ENCODE assay signal across 14 cellular contexts in the genomic region with DNA sequence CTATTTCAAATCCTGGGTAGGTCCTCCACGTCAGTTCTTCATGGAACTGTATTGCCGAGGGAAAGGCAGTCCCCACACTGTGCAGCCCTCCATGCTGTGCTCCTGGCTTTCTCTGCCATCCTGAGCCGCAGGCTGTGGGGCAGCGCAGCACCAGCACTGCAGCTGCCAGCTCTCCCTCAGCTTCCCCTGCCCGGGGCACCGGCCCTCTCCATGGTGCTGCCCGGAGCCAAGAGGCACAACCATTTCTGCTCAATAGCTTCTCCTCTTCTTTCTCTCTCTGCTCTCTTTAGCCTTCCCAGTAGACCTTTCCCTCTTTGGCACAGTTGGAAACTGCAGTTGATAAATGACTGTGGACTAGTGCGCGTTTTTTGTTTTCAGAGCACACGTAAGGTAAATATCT. TPM values are rescaled to one million over a fixed set of nuclear protein-coding genes. Genes with fewer than 3 reads are reported as not detected.
A peak's percentile ranks its signal among the peaks of the same experiment; 100 is the strongest.
DNase-seq lines count a peak whose midpoint lies in the region; ATAC-seq, FAIRE-seq and TF ChIP-seq lines count a peak whose summit lies in the region.
"Had no signal": no experiment of that assay in that cellular context is flagged by ENCODE, and none has a peak within 500 bp of the region (broad histone marks: within the 10 kb centered on the region; RNA-seq: fewer than 3 reads in every experiment).

No MANE protein-coding gene starts in this region.

- no peak overlapping the region for H3K4ac ChIP-seq in H1 (replicated peaks; ENCODE audit: insufficient read length, low read depth, low read length)

- H3K4me1 ChIP-seq in H1 (replicated peaks in 1 of 4; ENCODE audit: control insufficient read depth in 3 of 4, insufficient read depth in 4 of 4, low read length in 3 of 4): peaks cover 3 to 18% (median 13%) of the 10 kb centered on the region in 4 experiments
- peaks cover 22% of the 10 kb centered on the region for H3K4me1 ChIP-seq in mesodermal cell (ENCODE audit: control insufficient read depth, insufficient read depth, low read length, poor library complexity, severe bottlenecking)
- peaks cover 11% of the 10 kb centered on the region for H3K4me1 ChIP-seq in PC-3 (ENCODE audit: insufficient read depth, low read length)

- POLR2A ChIA-PET in H1 (lab: Charles Lee; ENCODE audit: partially characterized antibody): interaction anchor here (0.6 to 4.4 kb wide), 6 partner anchors 11 to 73 kb away, joined by 3 to 39 read pairs (median 4); partner anchors contain the start of genes ANKRD23, ANKRD39 and CNNM3
- POLR2A ChIA-PET in PC-3 (lab: Charles Lee; ENCODE audit: unreplicated experiment): no interaction called here

- H3K36me3 ChIP-seq in H1 (ENCODE audit: control insufficient read depth in 2 of 4, insufficient read depth in 4 of 4, low read length in 3 of 4) (peaks cover 19 to 61% (median 31%) of the 10 kb centered on the region in 4 experiments), mesodermal cell (ENCODE audit: control insufficient read depth, insufficient read depth, low read length) (peaks cover 51% of the 10 kb centered on the region), PC-3 (ENCODE audit: low read depth, low read length) (peaks cover 12% of the 10 kb centered on the region)

- FAIRE-seq in H1 (lab: Jason Lieb, UNC): no peak
- no peak for FAIRE-seq in urothelium cell line (lab: Jason Lieb, UNC)
- FAIRE-seq: GM18507 had no signal

- H3F3A ChIP-seq in PC-3 (ENCODE audit: low read length, unreplicated experiment): peaks cover 5% of the 10 kb centered on the region

- H3K18ac ChIP-seq in H1 (ENCODE audit: extremely low read depth, low read length): no peak overlapping the region

- H3K27ac Mint-ChIP-seq in activated naive CD8-positive, alpha-beta T cell treated with anti-CD3 and anti-CD28 coated beads, Interleukin-2, amount 50 U/mL, for 24 hours: no peak overlapping the region
- H3K27ac Mint-ChIP-seq in activated naive CD8-positive, alpha-beta T cell treated with anti-CD3 and anti-CD28 coated beads for 36 hours: no peak overlapping the region
- H3K27ac Mint-ChIP-seq: T-helper 1 cell treated with Interleukin-12 subunit alpha and Interleukin-12 subunit beta and Interleukin-4 antibody, amounts not matched to agents 30 μg/mL and 1 μg/mL, for 36 hours had no signal

- no peak overlapping the region for H2AK5ac ChIP-seq in H1 (ENCODE audit: low read depth, low read length)

- H3K79me1 ChIP-seq in H1 (ENCODE audit: low read depth, low read length): peaks cover 3% of the 10 kb centered on the region; the same call in 1 of the 2 replicates

- no peak overlapping the region for H2BK120ac ChIP-seq in H1 (replicated peaks; ENCODE audit: low read depth, low read length)

- H3K4me3 Mint-ChIP-seq in activated naive CD8-positive, alpha-beta T cell treated with anti-CD3 and anti-CD28 coated beads, Interleukin-2, amount 50 U/mL, for 24 hours: no peak overlapping the region
- no peak overlapping the region for H3K4me3 Mint-ChIP-seq in activated naive CD8-positive, alpha-beta T cell treated with anti-CD3 and anti-CD28 coated beads for 36 hours
- H3K4me3 Mint-ChIP-seq: immature natural killer cell; T-helper 1 cell treated with Interleukin-12 subunit alpha and Interleukin-12 subunit beta and Interleukin-4 antibody, amounts not matched to agents 30 μg/mL and 1 μg/mL, for 36 hours had no signal

- no peak overlapping the region for H3K27ac ChIP-seq in H1 (ENCODE audit: low read depth, low read length)
- H3K27ac ChIP-seq in mesodermal cell (ENCODE audit: low read depth, low read length, severe bottlenecking): peak overlapping the region; percentile 93
- H3K27ac ChIP-seq in PC-3 (ENCODE audit: low read length): no peak overlapping the region
- H3K27ac ChIP-seq: vagina had no signal

- H3K36me3 Mint-ChIP-seq in activated naive CD8-positive, alpha-beta T cell treated with anti-CD3 and anti-CD28 coated beads, Interleukin-2, amount 50 U/mL, for 24 hours (ENCODE audit: low read depth): peaks cover 26% of the 10 kb centered on the region
- H3K36me3 Mint-ChIP-seq in activated naive CD8-positive, alpha-beta T cell treated with anti-CD3 and anti-CD28 coated beads for 36 hours: peaks cover 9% of the 10 kb centered on the region

- BruUV-seq in PC-3 (replicated peaks; lab: Mats Ljungman, UMichigan): no TSS peak

- H4K20me1 ChIP-seq in H1 (replicated peaks in 1 of 2; ENCODE audit: control insufficient read depth in 1 of 2, insufficient read depth in 2 of 2, low read length in 2 of 2) (peaks cover 0 to 6% of the 10 kb centered on the region in 2 experiments), PC-3 (ENCODE audit: low read length) (no peaks in the 10 kb centered on the region)

- no peaks in the 10 kb centered on the region for H3K4me1 Mint-ChIP-seq in activated naive CD8-positive, alpha-beta T cell treated with anti-CD3 and anti-CD28 coated beads, Interleukin-2, amount 50 U/mL, for 24 hours
- H3K4me1 Mint-ChIP-seq in activated naive CD8-positive, alpha-beta T cell treated with anti-CD3 and anti-CD28 coated beads for 36 hours: no peaks in the 10 kb centered on the region
- H3K4me1 Mint-ChIP-seq: immature natural killer cell had no signal

- no peaks in the 10 kb centered on the region for H3K9me2 ChIP-seq in PC-3 (replicated peaks; ENCODE audit: low read length)

- H3K23me2 ChIP-seq in H1 (ENCODE audit: low read depth, low read length): no peaks in the 10 kb centered on the region; the same call in 1 of the 2 replicates

- H2BK5ac ChIP-seq in H1 (ENCODE audit: low read depth, low read length): 0 out of 2 replicates have a peak overlapping the region, but pooled peaks have one; percentile 71

- TF ChIP-seq EP300 in H1 (IDR thresholded peaks at IDR 0.05; ENCODE audit: borderline replicate concordance in 1 of 2, low read depth in 2 of 2, low read length in 2 of 2): no peak

- H3K4me3 ChIP-seq in H1 (ENCODE audit: extremely low read depth in 1 of 4, insufficient read depth in 2 of 4, low read depth in 3 of 4, low read length in 4 of 4) (no peak overlapping the region), mesodermal cell (ENCODE audit: extremely low read depth, insufficient read depth, low read length, poor library complexity, severe bottlenecking) (no peak overlapping the region), PC-3 (ENCODE audit: low read length) (no peak overlapping the region)
- H3K4me3 ChIP-seq: vagina had no signal

- intact Hi-C loops in PC-3 (cut with micrococcal nuclease): no loop called here

- no peak overlapping the region for H3K14ac ChIP-seq in H1 (ENCODE audit: insufficient read length)

- TF ChIP-seq RAD21 in H1 (IDR thresholded peaks at IDR 0.05 in 1 of 2, conservative IDR thresholded peaks at IDR 0.05 in 1 of 2; ENCODE audit: low read depth in 2 of 2, low read length in 2 of 2): no peak

- H3K27me3 Mint-ChIP-seq in activated naive CD8-positive, alpha-beta T cell treated with anti-CD3 and anti-CD28 coated beads, Interleukin-2, amount 50 U/mL, for 24 hours: no peaks in the 10 kb centered on the region
- H3K27me3 Mint-ChIP-seq in activated naive CD8-positive, alpha-beta T cell treated with anti-CD3 and anti-CD28 coated beads for 36 hours: no peaks in the 10 kb centered on the region

- 86% methylated on average over 10 of the region's 10 CpGs; no CpG with 5 or more reads in 1 of the 2 experiments for WGBS in H1 (ENCODE audit: extremely low coverage in 1 of 2, insufficient coverage in 1 of 2, insufficient read length in 1 of 2, insufficient replicate concordance in 2 of 2, low coverage in 1 of 2, low lambda C conversion rate in 2 of 2, missing lambda C conversion rate in 1 of 2), 2 experiments
- WGBS in mesodermal cell (ENCODE audit: insufficient coverage in 2 of 2), 2 experiments: 91 to 94% methylated on average over 5 to 7 of the region's 10 CpGs

- peak overlapping the region; percentile 27; the same call in 1 of the 2 replicates for H2BK12ac ChIP-seq in H1 (ENCODE audit: low read depth, low read length)

- H2AFZ ChIP-seq in H1 (ENCODE audit: low read length) (no peak overlapping the region), PC-3 (ENCODE audit: low read length) (no peak overlapping the region)

- H3K27me3 ChIP-seq in H1 (replicated peaks in 1 of 4; ENCODE audit: control insufficient read depth in 3 of 4, extremely low read depth in 1 of 4, insufficient read depth in 3 of 4, low read length in 3 of 4) (no peaks in the 10 kb centered on the region), PC-3 (ENCODE audit: low read length) (no peaks in the 10 kb centered on the region)
- H3K27me3 ChIP-seq: vagina had no signal

- no peak for TF ChIP-seq POLR2A in H1 (IDR thresholded peaks at IDR 0.05; ENCODE audit: control extremely low read depth in 1 of 2, low read depth in 2 of 2, low read length in 2 of 2)

- no peaks in the 10 kb centered on the region for H3K9me3 ChIP-seq in H1 (ENCODE audit: insufficient read depth in 2 of 2, low read depth in 1 of 2, low read length in 1 of 2)
- no peaks in the 10 kb centered on the region for H3K9me3 ChIP-seq in mesodermal cell (ENCODE audit: control insufficient read depth, low read length)
- no peaks in the 10 kb centered on the region for H3K9me3 ChIP-seq in PC-3 (ENCODE audit: low read length)
- H3K9me3 ChIP-seq: vagina had no signal

- TF ChIP-seq CTCF in H1 (IDR thresholded peaks at IDR 0.05; ENCODE audit: control extremely low read depth in 1 of 3, insufficient read depth in 1 of 3, low read depth in 1 of 3, low read length in 3 of 3) (no peak), PC-3 (conservative IDR thresholded peaks at IDR 0.05; ENCODE audit: low read depth, low read length) (no peak)

- DNase-seq in activated naive CD8-positive, alpha-beta T cell treated with anti-CD3 and anti-CD28 coated beads, Interleukin-2, amount 50 U/mL, for 24 hours: no peak
- no peak for DNase-seq in activated naive CD8-positive, alpha-beta T cell treated with anti-CD3 and anti-CD28 coated beads for 36 hours
- DNase-seq in H1 (ENCODE audit: low read depth in 1 of 2, low spot score in 2 of 2) (peak in 1 of 2 experiments; percentile 52), urothelium cell line (ENCODE audit: low spot score) (peak; percentile 30), PC-3 (no peak), NCI-H510A treated with DMSO at 0.1 percent for 48 hours (lab: John Stamatoyannopoulos, UW) (no peak)
- DNase-seq: activated CD4-positive, alpha-beta T cell treated with anti-CD3 and anti-CD28 coated beads, Interleukin-2, amount 50 U/mL, for 4 hours; immature natural killer cell; stimulated activated CD4-positive, alpha-beta T cell treated with anti-CD3 and anti-CD28 coated beads, Interleukin-15, amount 100 ng/mL, for 24 hours had no signal

- H3K56ac ChIP-seq in H1 (replicated peaks; ENCODE audit: insufficient read length, low read depth, low read length): no peak overlapping the region

- H2BK20ac ChIP-seq in H1 (ENCODE audit: low read length): no peak overlapping the region

- H4K91ac ChIP-seq in H1 (replicated peaks; ENCODE audit: insufficient read length, low read length): no peak overlapping the region

- CTCF ChIA-PET in H1 (lab: Charles Lee; ENCODE audit: partially characterized antibody): interaction anchor here (0.5 to 4.5 kb wide), 7 partner anchors 9 to 154 kb away, joined by 3 to 30 read pairs (median 4); partner anchors contain the start of genes ANKRD39 and CNNM3
- CTCF ChIA-PET in PC-3 (lab: Charles Lee): no interaction called here

- H4K5ac ChIP-seq in H1 (ENCODE audit: insufficient read length, low read depth, low read length): no peak overlapping the region

- H3K9ac ChIP-seq in H1 (replicated peaks in 1 of 4; ENCODE audit: extremely low read depth in 1 of 4, low read depth in 3 of 4, low read length in 3 of 4) (no peak overlapping the region), PC-3 (ENCODE audit: low read length) (no peak overlapping the region)

- H4K8ac ChIP-seq in H1 (ENCODE audit: extremely low read depth, insufficient read depth, low read length): no peak overlapping the region

- no peaks in the 10 kb centered on the region for H3K9me3 Mint-ChIP-seq in activated naive CD8-positive, alpha-beta T cell treated with anti-CD3 and anti-CD28 coated beads, Interleukin-2, amount 50 U/mL, for 24 hours
- H3K9me3 Mint-ChIP-seq in activated naive CD8-positive, alpha-beta T cell treated with anti-CD3 and anti-CD28 coated beads for 36 hours: no peaks in the 10 kb centered on the region
- H3K9me3 Mint-ChIP-seq: immature natural killer cell; T-helper 1 cell treated with Interleukin-12 subunit alpha and Interleukin-12 subunit beta and Interleukin-4 antibody, amounts not matched to agents 30 μg/mL and 1 μg/mL, for 36 hours had no signal

- H3K23ac ChIP-seq in H1 (ENCODE audit: insufficient read length): no peak overlapping the region

- H3K79me2 ChIP-seq in H1 (ENCODE audit: control insufficient read depth in 1 of 2, insufficient read depth in 2 of 2, low read length in 2 of 2): no peaks in the 10 kb centered on the region
- no peaks in the 10 kb centered on the region for H3K79me2 ChIP-seq in PC-3 (ENCODE audit: low read length)

- H3K4me2 ChIP-seq in H1 (ENCODE audit: insufficient read depth in 1 of 2, low read depth in 2 of 2, low read length in 2 of 2): no peak overlapping the region
- no peak overlapping the region for H3K4me2 ChIP-seq in PC-3 (ENCODE audit: low read length)

- no peak overlapping the region for H2BK15ac ChIP-seq in H1 (ENCODE audit: low read length)

- peak; percentile 13 for ATAC-seq in activated naive CD8-positive, alpha-beta T cell treated with anti-CD3 and anti-CD28 coated beads, Interleukin-2, amount 50 U/mL, for 24 hours
- ATAC-seq in GM18502 (IDR thresholded peaks at IDR 0.05; ENCODE audit: poor library complexity, unreplicated experiment): no peak
- ATAC-seq in PC-3: no peak

RNA-seq across cellular contexts. Expression of gene ANKRD23, which starts 12.1 kb away (rescaled TPM):
- 1 to 10 TPM; 2.7 to 3.2 TPM for total RNA-seq in activated naive CD8-positive, alpha-beta T cell treated with anti-CD3 and anti-CD28 coated beads for 36 hours
- 2.9 and 3.5 TPM in 2 replicates for total RNA-seq in H1 (2021; fragmentation: NEBNext Ultra II Directional; extraction: Animal tissue kit (Norgen Biotek cat#: 25700))
- polyA plus RNA-seq in H1 (2011; rRNA removed): 3.4 and 4.8 TPM in 2 replicates
- polyA plus RNA-seq in H1 (2011; cell fraction: cytosol; rRNA removed): 3.9 TPM
- 29.4 TPM for polyA plus RNA-seq in H1 (2011; cell fraction: nucleus; rRNA removed)
- 2.3 to 5.8 TPM (median 3.8 TPM) in 4 replicates for polyA plus RNA-seq in H1 (2012, experiment 1 of 2)
- polyA plus RNA-seq in H1 (2012, experiment 2 of 2): 2.0 TPM
- 2.5 TPM for polyA plus RNA-seq in H1 (2013, experiment 1 of 2)
- 2.4 TPM for polyA plus RNA-seq in H1 (2013, experiment 2 of 2)
- polyA minus RNA-seq in H1 (2011; rRNA and poly(A)+ RNA removed): 2.6 and 3.1 TPM in 2 replicates
- 2.9 TPM for polyA minus RNA-seq in H1 (2011; cell fraction: cytosol; rRNA and poly(A)+ RNA removed)
- 3.9 TPM for polyA minus RNA-seq in H1 (2011; cell fraction: nucleus; rRNA and poly(A)+ RNA removed)
- polyA plus RNA-seq in mesodermal cell (2013, experiment 1 of 2): 2.4 TPM
- 1.4 TPM for polyA plus RNA-seq in mesodermal cell (2013, experiment 2 of 2)
- total RNA-seq in PC-3 (2014; rRNA removed): 4.0 and 8.2 TPM in 2 replicates

RNA-seq across cellular contexts. Expression of gene CNNM3, which starts 15.6 kb away (rescaled TPM):
- total RNA-seq in activated naive CD8-positive, alpha-beta T cell treated with anti-CD3 and anti-CD28 coated beads for 36 hours: 10 to 100 TPM; 15.5 to 17.2 TPM
- 29.2 and 29.9 TPM in 2 replicates for total RNA-seq in H1 (2021; fragmentation: NEBNext Ultra II Directional; extraction: Animal tissue kit (Norgen Biotek cat#: 25700))
- polyA plus RNA-seq in H1 (2011; rRNA removed): 29.1 and 39.0 TPM in 2 replicates
- 19.0 TPM for polyA plus RNA-seq in H1 (2011; cell fraction: cytosol; rRNA removed)
- 60.7 TPM for polyA plus RNA-seq in H1 (2011; cell fraction: nucleus; rRNA removed)
- 16.3 to 26.5 TPM (median 21.7 TPM) in 4 replicates for polyA plus RNA-seq in H1 (2012, experiment 1 of 2)
- 16.7 TPM for polyA plus RNA-seq in H1 (2012, experiment 2 of 2)
- polyA plus RNA-seq in H1 (2013, experiment 1 of 2): 30.0 TPM
- 28.7 TPM for polyA plus RNA-seq in H1 (2013, experiment 2 of 2)
- 39.0 and 41.6 TPM in 2 replicates for polyA minus RNA-seq in H1 (2011; rRNA and poly(A)+ RNA removed)
- 27.4 TPM for polyA minus RNA-seq in H1 (2011; cell fraction: cytosol; rRNA and poly(A)+ RNA removed)
- 42.5 TPM for polyA minus RNA-seq in H1 (2011; cell fraction: nucleus; rRNA and poly(A)+ RNA removed)
- 10.5 TPM for polyA plus RNA-seq in mesodermal cell (2013, experiment 1 of 2)
- 8.6 TPM for polyA plus RNA-seq in mesodermal cell (2013, experiment 2 of 2)
- total RNA-seq in PC-3 (2014; rRNA removed): 9.0 and 12.3 TPM in 2 replicates

RNA-seq across cellular contexts. Expression of gene ANKRD39, which starts 26.1 kb away (rescaled TPM):
- total RNA-seq in activated naive CD8-positive, alpha-beta T cell treated with anti-CD3 and anti-CD28 coated beads for 36 hours: 10 to 100 TPM; 22.7 to 25.2 TPM
- 18.5 and 19.7 TPM in 2 replicates for total RNA-seq in H1 (2021; fragmentation: NEBNext Ultra II Directional; extraction: Animal tissue kit (Norgen Biotek cat#: 25700))
- 21.3 and 22.9 TPM in 2 replicates for polyA plus RNA-seq in H1 (2011; rRNA removed)
- 18.1 TPM for polyA plus RNA-seq in H1 (2011; cell fraction: cytosol; rRNA removed)
- polyA plus RNA-seq in H1 (2011; cell fraction: nucleus; rRNA removed): 36.1 TPM
- 15.8 to 18.8 TPM (median 16.9 TPM) in 4 replicates for polyA plus RNA-seq in H1 (2012, experiment 1 of 2)
- 21.7 TPM for polyA plus RNA-seq in H1 (2012, experiment 2 of 2)
- 18.2 TPM for polyA plus RNA-seq in H1 (2013, experiment 1 of 2)
- 18.1 TPM for polyA plus RNA-seq in H1 (2013, experiment 2 of 2)
- polyA minus RNA-seq in H1 (2011; rRNA and poly(A)+ RNA removed): 6.8 and 7.2 TPM in 2 replicates
- 5.2 TPM for polyA minus RNA-seq in H1 (2011; cell fraction: cytosol; rRNA and poly(A)+ RNA removed)
- 10.3 TPM for polyA minus RNA-seq in H1 (2011; cell fraction: nucleus; rRNA and poly(A)+ RNA removed)
- polyA plus RNA-seq in mesodermal cell (2013, experiment 1 of 2): 11.3 TPM
- polyA plus RNA-seq in mesodermal cell (2013, experiment 2 of 2): 10.2 TPM
- total RNA-seq in PC-3 (2014; rRNA removed): 24.5 and 29.4 TPM in 2 replicates

RNA-seq across cellular contexts. Expression of gene SEMA4C, which starts 38.2 kb away (rescaled TPM):
- 1 to 10 TPM; 5.9 to 8.3 TPM for total RNA-seq in activated naive CD8-positive, alpha-beta T cell treated with anti-CD3 and anti-CD28 coated beads for 36 hours
- 67.3 and 74.3 TPM in 2 replicates for total RNA-seq in H1 (2021; fragmentation: NEBNext Ultra II Directional; extraction: Animal tissue kit (Norgen Biotek cat#: 25700))
- polyA plus RNA-seq in H1 (2011; rRNA removed): 47.5 and 71.4 TPM in 2 replicates
- polyA plus RNA-seq in H1 (2011; cell fraction: cytosol; rRNA removed): 58.9 TPM
- 141 TPM for polyA plus RNA-seq in H1 (2011; cell fraction: nucleus; rRNA removed)
- polyA plus RNA-seq in H1 (2012, experiment 1 of 2): 45.7 to 74.3 TPM (median 68.2 TPM) in 4 replicates
- 49.5 TPM for polyA plus RNA-seq in H1 (2012, experiment 2 of 2)
- polyA plus RNA-seq in H1 (2013, experiment 1 of 2): 61.0 TPM
- polyA plus RNA-seq in H1 (2013, experiment 2 of 2): 59.0 TPM
- 86.3 and 87.9 TPM in 2 replicates for polyA minus RNA-seq in H1 (2011; rRNA and poly(A)+ RNA removed)
- polyA minus RNA-seq in H1 (2011; cell fraction: cytosol; rRNA and poly(A)+ RNA removed): 47.3 TPM
- 43.7 TPM for polyA minus RNA-seq in H1 (2011; cell fraction: nucleus; rRNA and poly(A)+ RNA removed)
- 113 TPM for polyA plus RNA-seq in mesodermal cell (2013, experiment 1 of 2)
- 80.1 TPM for polyA plus RNA-seq in mesodermal cell (2013, experiment 2 of 2)
- total RNA-seq in PC-3 (2014; rRNA removed): 20.6 and 29.8 TPM in 2 replicates
